In genomic region chr4:24794916-24795665, GRCh38 we compare ENCODE assay signal across 8 cellular contexts. TPM values are rescaled to one million over a fixed set of nuclear protein-coding genes. Genes with fewer than 3 reads are reported as not detected.
DNase-seq lines count a peak whose midpoint lies in the region; TF ChIP-seq lines count a peak whose summit lies in the region.

A gene with protein sequence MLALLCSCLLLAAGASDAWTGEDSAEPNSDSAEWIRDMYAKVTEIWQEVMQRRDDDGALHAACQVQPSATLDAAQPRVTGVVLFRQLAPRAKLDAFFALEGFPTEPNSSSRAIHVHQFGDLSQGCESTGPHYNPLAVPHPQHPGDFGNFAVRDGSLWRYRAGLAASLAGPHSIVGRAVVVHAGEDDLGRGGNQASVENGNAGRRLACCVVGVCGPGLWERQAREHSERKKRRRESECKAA (plus strand): TSS chr4:24795573. CDS start chr4:24799522, 3,949 bp downstream.

- H3K36me3 ChIP-seq in adrenal gland (replicated peaks in 1 of 2) (no peaks in the 10 kb centered on the region), right atrium auricular region (no peaks in the 10 kb centered on the region), prostate gland (no peaks in the 10 kb centered on the region)

- intact Hi-C loops in adrenal gland (cut with DNase I) (no loop called here), prostate gland (cut with DNase I) (loop anchor here (5.0 to 10.0 kb wide), 4 partner anchors 63 to 320 kb away; partner anchors contain the start of genes CCDC149 and DHX15)

- TF ChIP-seq POLR2A in adrenal gland (IDR thresholded peaks at IDR 0.05): peak in 1 of 2 donors; percentile 62
- peak; percentile 42 for TF ChIP-seq POLR2A in prostate gland (IDR thresholded peaks at IDR 0.05)

- H3K4me3 ChIP-seq in adrenal gland: peak within 1 kb of the TSS in 1 of 4 donors; percentile 46
- H3K4me3 ChIP-seq in right atrium auricular region: peak within 1 kb of the TSS; percentile 32 to 46
- peak within 1 kb of the TSS; percentile 26 to 28 for H3K4me3 ChIP-seq in prostate gland

- in situ Hi-C loops in GM13976 (cut with MboI; ENCODE audit: low sequenced_read_pairs, unreplicated experiment): no loop called here

- H3K27ac ChIP-seq in adrenal gland (peak within 1 kb of the TSS in 4 of 5 donors; percentile 11 to 89 (median 57)), right atrium auricular region (peak within 1 kb of the TSS; percentile 77 to 87), prostate gland (peak within 1 kb of the TSS; percentile 79)

- WGBS in adrenal gland, 4 donors: 19 to 24% (median 22%) methylated on average over 16 to 21 of the region's 21 CpGs
- 28% methylated on average over 21 of the region's 21 CpGs for WGBS in prostate gland

- no peak for TF ChIP-seq CTCF in adrenal gland (IDR thresholded peaks at IDR 0.05)
- no peak for TF ChIP-seq CTCF in right atrium auricular region (IDR thresholded peaks at IDR 0.05)
- no peak for TF ChIP-seq CTCF in prostate gland (IDR thresholded peaks at IDR 0.05)
- no peak for TF ChIP-seq CTCF in GM13976 (IDR thresholded peaks at IDR 0.05; ENCODE audit: borderline replicate concordance, control extremely low read depth, extremely low read depth, insufficient read depth, missing control alignments)

- H3K4me1 ChIP-seq in adrenal gland (replicated peaks in 1 of 2): peaks cover 9 to 27% of the 10 kb centered on the region in 2 donors
- peaks cover 0 to 32% of the 10 kb centered on the region in 2 donors for H3K4me1 ChIP-seq in right atrium auricular region
- no peaks in the 10 kb centered on the region for H3K4me1 ChIP-seq in prostate gland (replicated peaks)

- H3K9me3 ChIP-seq in adrenal gland (replicated peaks in 1 of 3) (no peaks in the 10 kb centered on the region), right atrium auricular region (no peaks in the 10 kb centered on the region), prostate gland (no peaks in the 10 kb centered on the region)

- H3K27me3 ChIP-seq in adrenal gland: peaks cover 15% of the 10 kb centered on the region
- no peaks in the 10 kb centered on the region for H3K27me3 ChIP-seq in right atrium auricular region
- H3K27me3 ChIP-seq in prostate gland (replicated peaks; ENCODE audit: insufficient read depth): no peaks in the 10 kb centered on the region

- DNase-seq in Daoy (ENCODE audit: low read depth) (peak; percentile 81), adrenal gland (peak; percentile 80 to 92 (median 90)), right atrium auricular region (ENCODE audit: low spot score) (peak; percentile 86), prostate gland (ENCODE audit: low spot score) (peak; percentile 86), SW 1271 (lab: John Stamatoyannopoulos, UW) (no peak), NCI-H82 treated with DMSO at 0.1 percent for 48 hours (lab: John Stamatoyannopoulos, UW; ENCODE audit: unreplicated experiment) (no peak), GM13976 (ENCODE audit: low spot score) (no peak)
- DNase-seq in activated naive CD4-positive, alpha-beta T cell treated with Interleukin-2 at 50 U/mL for 16 hours: no peak

RNA-seq across cellular contexts. Expression of the gene that starts here (rescaled TPM):
- 0.18 and 0.63 TPM in 2 replicates for total RNA-seq in Daoy (2014; rRNA removed; shearing (Covaris generic))
- total RNA-seq in adrenal gland: 10 to 100 TPM in 7 of 8 donors, 1 to 10 TPM in 1; 6.7 to 55.6 (median 23.5) TPM
- polyA plus RNA-seq in adrenal gland: 10 to 100 TPM in 1 of 3 donors, 1 to 10 TPM in 2; 7.5 to 25.3 (median 9.7) TPM
- total RNA-seq in right atrium auricular region: 100 to 1,000 TPM in 1 of 2 donors, 10 to 100 TPM in 1; 94.9 to 300 TPM
- total RNA-seq in prostate gland: 100 to 1,000 TPM; 227 to 300 TPM

Comparison
In these comparisons a context has a peak if more than half of its experiments do, and no peak if none do; other contexts are left out.
1. Peak in DNase-seq in Daoy; RNA of the gene not detected or under 1 TPM.
2. DNase-seq: peak in adrenal gland (7 of 7), right atrium auricular region (single experiment) and prostate gland (single experiment); none in SW 1271 (0 of 2), NCI-H82 treated with DMSO at 0.1 percent for 48 hours (single experiment), activated naive CD4-positive, alpha-beta T cell treated with Interleukin-2 at 50 U/mL for 16 hours (single experiment) and GM13976 (single experiment).
3. Peak in every context shown above with its lines, with median percentiles within 50 percentile points of each other: H3K27ac ChIP-seq.